In the genomic region with DNA sequence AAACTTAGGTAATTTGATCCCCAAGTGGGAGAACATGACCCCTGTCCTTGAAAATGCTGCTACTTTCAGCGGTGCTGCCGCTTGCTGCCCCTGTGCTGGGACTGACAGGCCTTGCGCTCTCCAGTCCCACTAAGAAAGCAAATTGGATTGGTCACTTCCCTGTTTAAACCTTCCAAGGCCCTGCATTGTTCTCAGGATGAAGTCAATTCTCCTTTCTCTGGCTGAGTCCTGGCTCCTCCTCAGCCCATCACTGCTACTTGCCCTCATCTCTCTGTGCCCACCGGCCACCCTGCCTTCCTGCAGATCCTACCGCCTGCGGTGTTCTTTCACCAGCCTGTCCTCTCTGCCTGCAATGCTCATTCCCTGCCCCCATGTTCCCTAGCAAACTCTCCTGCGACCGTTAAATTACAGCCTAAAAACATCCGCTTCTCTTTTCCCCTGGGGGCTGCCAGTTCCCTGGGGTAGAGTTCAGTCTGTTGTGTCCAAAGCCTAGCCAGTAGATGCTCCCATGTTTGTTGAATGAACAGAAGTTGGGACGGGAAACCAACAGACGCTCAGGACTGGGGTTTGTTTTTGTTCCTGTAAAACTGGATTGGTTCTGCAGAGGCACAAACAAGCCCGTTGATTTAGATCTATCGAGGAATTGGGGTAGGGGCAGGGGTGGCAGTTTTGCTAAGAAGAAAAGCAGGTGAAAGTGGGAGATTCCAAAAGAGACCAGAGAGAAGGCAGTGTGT, we compare ENCODE assay signal across 9 cellular contexts.
DNase-seq lines count a peak whose midpoint lies in the region; ATAC-seq and TF ChIP-seq lines count a peak whose summit lies in the region.
"Had no signal": no experiment of that assay in that cellular context is flagged by ENCODE, and none has a peak within 500 bp of the region (broad histone marks: within the 10 kb centered on the region; RNA-seq: fewer than 3 reads in every experiment).

No MANE protein-coding gene starts in this region.

- DNase-seq in activated naive CD8-positive, alpha-beta T cell treated with anti-CD3 and anti-CD28 coated beads, Interleukin-2, amount 10 ng/mL, durations not matched to agents 7 days and 5 days, result no peak
- peak in 1 of 3 donors; percentile 50 for DNase-seq in right lobe of liver
- DNase-seq in T-helper 9 cell, result no peak
- no peak for DNase-seq in AG08395 (ENCODE audit: low spot score)
- DNase-seq in NCI-H774 (lab: John Stamatoyannopoulos, UW), result no peak

- POLR2A ChIA-PET in activated naive CD8-positive, alpha-beta T cell treated with anti-CD3 and anti-CD28 coated beads, Interleukin-2, amount 10 ng/mL, durations not matched to agents 7 days and 5 days (lab: Charles Lee), result interaction anchor here (0.5 to 2.5 kb wide), 8 partner anchors 9 to 539 kb away, joined by 3 to 22 read pairs (median 5); a partner anchor contains a TSS

- H3K36me3 ChIP-seq in right lobe of liver, result no peaks in the 10 kb centered on the region

- H3K36me3 Mint-ChIP-seq in activated naive CD8-positive, alpha-beta T cell treated with anti-CD3 and anti-CD28 coated beads, Interleukin-2, amount 10 ng/mL, durations not matched to agents 7 days and 5 days, result peaks cover 6% of the 10 kb centered on the region

- peaks cover 6% of the 10 kb centered on the region for H3K9me3 Mint-ChIP-seq in activated naive CD8-positive, alpha-beta T cell treated with anti-CD3 and anti-CD28 coated beads, Interleukin-2, amount 10 ng/mL, durations not matched to agents 7 days and 5 days

- TF ChIP-seq CTCF in right lobe of liver (IDR thresholded peaks at IDR 0.05), result peak in 1 of 4 donors; percentile 23

- no peaks in the 10 kb centered on the region for H3K9me3 ChIP-seq in right lobe of liver

- H3K4me3 Mint-ChIP-seq in activated naive CD8-positive, alpha-beta T cell treated with anti-CD3 and anti-CD28 coated beads, Interleukin-2, amount 10 ng/mL, durations not matched to agents 7 days and 5 days, result peak overlapping the region; percentile 79

- ATAC-seq in GM18502 (IDR thresholded peaks at IDR 0.05; ENCODE audit: poor library complexity, unreplicated experiment) (peak; percentile 12), HG03159 (IDR thresholded peaks at IDR 0.05; ENCODE audit: unreplicated experiment) (peak; percentile 7), right lobe of liver (peak in 3 of 4 donors; percentile 2 to 20 (median 8)), HG02870 (IDR thresholded peaks at IDR 0.05; ENCODE audit: unreplicated experiment) (no peak)
- no peak for ATAC-seq in activated naive CD8-positive, alpha-beta T cell treated with anti-CD3 and anti-CD28 coated beads, Interleukin-2, amount 10 ng/mL, durations not matched to agents 7 days and 5 days (ENCODE audit: low read depth)

- H3K27me3 ChIP-seq in right lobe of liver, result no peaks in the 10 kb centered on the region

- no peak for TF ChIP-seq POLR2A in right lobe of liver (IDR thresholded peaks at IDR 0.05)

- peaks cover 44% of the 10 kb centered on the region for H3K4me1 Mint-ChIP-seq in activated naive CD8-positive, alpha-beta T cell treated with anti-CD3 and anti-CD28 coated beads, Interleukin-2, amount 10 ng/mL, durations not matched to agents 7 days and 5 days

- intact Hi-C loops in right lobe of liver (cut with DNase I), result no loop called here

- H3K27ac Mint-ChIP-seq in activated naive CD8-positive, alpha-beta T cell treated with anti-CD3 and anti-CD28 coated beads, Interleukin-2, amount 10 ng/mL, durations not matched to agents 7 days and 5 days, result peak overlapping the region; percentile 82

- H3K4me1 ChIP-seq in right lobe of liver, result peaks cover 0 to 11% (median 3%) of the 10 kb centered on the region in 4 donors

- H3K27me3 Mint-ChIP-seq in activated naive CD8-positive, alpha-beta T cell treated with anti-CD3 and anti-CD28 coated beads, Interleukin-2, amount 10 ng/mL, durations not matched to agents 7 days and 5 days, result peaks cover 1% of the 10 kb centered on the region

- H3K4me3 ChIP-seq in right lobe of liver, result peak overlapping the region in 2 of 3 donors; percentile 41 to 45
- H3K4me3 ChIP-seq: SK-N-MC had no signal

- 46% methylated on average over 12 of the region's 13 CpGs for WGBS in right lobe of liver (ENCODE audit: insufficient coverage, low coverage, low lambda C conversion rate, missing lambda C conversion rate)

- peak overlapping the region in 2 of 3 donors; percentile 32 to 48 for H3K27ac ChIP-seq in right lobe of liver
- H3K27ac ChIP-seq: SK-N-MC had no signal

Comparison
In these comparisons a context has a peak if more than half of its experiments do, and no peak if none do; other contexts are left out.
1. ATAC-seq: peak in GM18502 (single experiment), HG03159 (single experiment) and right lobe of liver (3 of 4); none in activated naive CD8-positive, alpha-beta T cell treated with anti-CD3 and anti-CD28 coated beads, Interleukin-2, amount 10 ng/mL, durations not matched to agents 7 days and 5 days (single experiment) and HG02870 (single experiment).